Comparison of ENCODE assay signal across 16 cellular contexts in genomic region chr13:112714772-112715569, GRCh38. TPM values are rescaled to one million over a fixed set of nuclear protein-coding genes. Genes with fewer than 3 reads are reported as not detected.
A peak's percentile ranks its signal among the peaks of the same experiment; 100 is the strongest.
DNase-seq lines count a peak whose midpoint lies in the region; ATAC-seq and TF ChIP-seq lines count a peak whose summit lies in the region.
"Had no signal": no experiment of that assay in that cellular context is flagged by ENCODE, and none has a peak within 500 bp of the region (broad histone marks: within the 10 kb centered on the region; RNA-seq: fewer than 3 reads in every experiment).

No MANE protein-coding gene starts in this region.

- peaks cover 7% of the 10 kb centered on the region for H3K9me3 Mint-ChIP-seq in progenitor cell of endocrine pancreas (ENCODE audit: low read depth)
- no peaks in the 10 kb centered on the region for H3K9me3 Mint-ChIP-seq in activated CD4-positive, alpha-beta memory T cell treated with anti-CD3 and anti-CD28 coated beads for 36 hours

- H3K9ac ChIP-seq in HUES48 (ENCODE audit: low read depth, low read length) = no peak overlapping the region

- intact Hi-C loops in activated CD4-positive, alpha-beta memory T cell treated with anti-CD3 and anti-CD28 coated beads for 36 hours (cut with micrococcal nuclease) = no loop called here

- H3K4me1 ChIP-seq in HUES48 (ENCODE audit: control insufficient read depth, insufficient read depth, low read length) = peaks cover 50% of the 10 kb centered on the region

- peak overlapping the region; percentile 92 for H3K27ac Mint-ChIP-seq in progenitor cell of endocrine pancreas
- no peak overlapping the region for H3K27ac Mint-ChIP-seq in activated CD4-positive, alpha-beta memory T cell treated with anti-CD3 and anti-CD28 coated beads for 36 hours
- H3K27ac Mint-ChIP-seq: brain had no signal

- peak overlapping the region; percentile 37 for H3K27ac ChIP-seq in HUES48 (ENCODE audit: low read depth, low read length)
- H3K27ac ChIP-seq: tibial nerve, WERI-Rb-1 had no signal

- H3K27me3 Mint-ChIP-seq in progenitor cell of endocrine pancreas = no peaks in the 10 kb centered on the region
- H3K27me3 Mint-ChIP-seq in activated CD4-positive, alpha-beta memory T cell treated with anti-CD3 and anti-CD28 coated beads for 36 hours = no peaks in the 10 kb centered on the region
- H3K27me3 Mint-ChIP-seq: brain had no signal

- TF ChIP-seq CTCF in progenitor cell of endocrine pancreas (IDR thresholded peaks at IDR 0.05; ENCODE audit: unreplicated experiment) = no peak

- H3K4me3 ChIP-seq in HUES48 (ENCODE audit: low read depth, low read length) = no peak overlapping the region
- H3K4me3 ChIP-seq: tibial nerve had no signal

- CTCF ChIA-PET in activated CD4-positive, alpha-beta memory T cell treated with anti-CD3 and anti-CD28 coated beads for 36 hours (lab: Charles Lee) = no interaction called here

- ATAC-seq in GM19328 (IDR thresholded peaks at IDR 0.05; ENCODE audit: unreplicated experiment) = no peak
- ATAC-seq: left cardiac atrium had no signal

- peaks cover 76% of the 10 kb centered on the region for H3K4me1 Mint-ChIP-seq in progenitor cell of endocrine pancreas (ENCODE audit: low read depth)
- peaks cover 15% of the 10 kb centered on the region for H3K4me1 Mint-ChIP-seq in activated CD4-positive, alpha-beta memory T cell treated with anti-CD3 and anti-CD28 coated beads for 36 hours (ENCODE audit: low read depth)

- peaks cover 9% of the 10 kb centered on the region; the same call in 1 of the 2 replicates for H3K36me3 ChIP-seq in HUES48 (ENCODE audit: control insufficient read depth, insufficient read depth, low read length)

- POLR2A ChIA-PET in activated CD4-positive, alpha-beta memory T cell treated with anti-CD3 and anti-CD28 coated beads for 36 hours (lab: Charles Lee) = no interaction called here

- H3K9me3 ChIP-seq in HUES48 (ENCODE audit: control insufficient read depth, insufficient read depth, low read length) = no peaks in the 10 kb centered on the region

- DNase-seq in EH (ENCODE audit: low read depth) (peak; percentile 25), astrocyte of the hippocampus (ENCODE audit: low read depth, low spot score) (peak; percentile 36), progenitor cell of endocrine pancreas (ENCODE audit: low spot score, unreplicated experiment) (no peak), NCI-H345 treated with DMSO at 0.1 percent for 48 hours (lab: John Stamatoyannopoulos, UW; ENCODE audit: unreplicated experiment) (no peak), C1 segment of cervical spinal cord (lab: John Stamatoyannopoulos, UW) (no peak)
- DNase-seq in activated CD4-positive, alpha-beta memory T cell treated with anti-CD3 and anti-CD28 coated beads for 36 hours = no peak
- DNase-seq: activated naive CD4-positive, alpha-beta T cell; hypothalamus; KBM-7; left cardiac atrium; NCI-H1436 treated with DMSO at 0.1 percent for 48 hours; WERI-Rb-1 had no signal

- H3K27me3 ChIP-seq in HUES48 (ENCODE audit: control insufficient read depth, insufficient read depth, low read length) = no peaks in the 10 kb centered on the region
- H3K27me3 ChIP-seq: tibial nerve had no signal

- peaks cover 14% of the 10 kb centered on the region for H3K36me3 Mint-ChIP-seq in progenitor cell of endocrine pancreas (ENCODE audit: insufficient read depth)
- H3K36me3 Mint-ChIP-seq in activated CD4-positive, alpha-beta memory T cell treated with anti-CD3 and anti-CD28 coated beads for 36 hours = no peaks in the 10 kb centered on the region

- no peak overlapping the region for H3K4me3 Mint-ChIP-seq in progenitor cell of endocrine pancreas (ENCODE audit: low read depth)
- H3K4me3 Mint-ChIP-seq in activated CD4-positive, alpha-beta memory T cell treated with anti-CD3 and anti-CD28 coated beads for 36 hours = no peak overlapping the region
- H3K4me3 Mint-ChIP-seq: brain had no signal

RNA-seq across cellular contexts. Expression of gene ATP11A, which starts 25.1 kb away (rescaled TPM):
- total RNA-seq in progenitor cell of endocrine pancreas = 100 and 109 TPM in 2 replicates
- 10 to 100 TPM; 36.6 to 38.7 TPM for total RNA-seq in activated CD4-positive, alpha-beta memory T cell treated with anti-CD3 and anti-CD28 coated beads for 36 hours

Comparison
In these comparisons a context has a peak if more than half of its experiments do, and no peak if none do; other contexts are left out.
1. DNase-seq: peak in EH (single experiment) and astrocyte of the hippocampus (single experiment); none in progenitor cell of endocrine pancreas (single experiment), activated CD4-positive, alpha-beta memory T cell treated with anti-CD3 and anti-CD28 coated beads for 36 hours (single experiment), NCI-H345 treated with DMSO at 0.1 percent for 48 hours (single experiment) and C1 segment of cervical spinal cord (0 of 14).